27 cellular contexts compared by ENCODE assay signal in genomic region chr7:42925630-42926029, GRCh38. TPM values are rescaled to one million over a fixed set of nuclear protein-coding genes. Genes with fewer than 3 reads are reported as not detected.
DNase-seq lines count a peak whose midpoint lies in the region; ATAC-seq and TF ChIP-seq lines count a peak whose summit lies in the region.
"Had no signal": no experiment of that assay in that cellular context is flagged by ENCODE, and none has a peak within 500 bp of the region (broad histone marks: within the 10 kb centered on the region; RNA-seq: fewer than 3 reads in every experiment).

No MANE protein-coding gene starts in this region.

- no peak overlapping the region for H3K14ac ChIP-seq in neuronal stem cell (ENCODE audit: low read length)

- CTCF ChIA-PET in activated CD4-positive, alpha-beta T cell treated with anti-CD3 and anti-CD28 coated beads for 36 hours (lab: Charles Lee): interaction anchor here (1.0 to 2.5 kb wide), 2 partner anchors 16 to 19 kb away, joined by 3 to 7 read pairs; no protein-coding TSS in a partner anchor
- CTCF ChIA-PET in CD8-positive, alpha-beta T cell (lab: Charles Lee): interaction anchor here (1.1 to 1.8 kb wide), 2 partner anchors 16 to 21 kb away, joined by 3 to 9 read pairs; no protein-coding TSS in a partner anchor

- no peaks in the 10 kb centered on the region for H3K9me3 Mint-ChIP-seq in activated CD4-positive, alpha-beta T cell treated with anti-CD3 and anti-CD28 coated beads for 36 hours (ENCODE audit: low read depth)
- H3K9me3 Mint-ChIP-seq in GM23338: no peaks in the 10 kb centered on the region
- H3K9me3 Mint-ChIP-seq in activated naive CD8-positive, alpha-beta T cell (ENCODE audit: low read depth): no peaks in the 10 kb centered on the region
- no peaks in the 10 kb centered on the region for H3K9me3 Mint-ChIP-seq in CD8-positive, alpha-beta T cell
- H3K9me3 Mint-ChIP-seq: activated B cell treated with CpG ODN at 0.5 μM for 24 hours; activated T-helper 2 cell treated with anti-CD3 and anti-CD28 coated beads, Interferon-gamma antibody, Interleukin-2, Interleukin-4, amounts not matched to agents 10 μg/mL and 5 μg/mL and 100 μg/mL, durations not matched to agents 14 hours and 24 hours and 36 hours; dendritic cell treated with granulocyte-macrophage colony-stimulating factor and Interleukin-4, amounts not matched to agents 40 ng/mL and 50 ng/mL, for 4 days; naive B cell had no signal

- intact Hi-C loops in activated CD4-positive, alpha-beta T cell treated with anti-CD3 and anti-CD28 coated beads for 36 hours (cut with DNase I, micrococcal nuclease): no loop called here
- intact Hi-C loops in cardiac septum (cut with DNase I): no loop called here
- intact Hi-C loops in CD8-positive, alpha-beta T cell (cut with DNase I, micrococcal nuclease): no loop called here

- peaks cover 58% of the 10 kb centered on the region for H4K20me1 ChIP-seq in GM23338 (replicated peaks; ENCODE audit: insufficient read depth)

- H2AFZ ChIP-seq in GM23338 (no peak overlapping the region), neuronal stem cell (ENCODE audit: low read length) (no peak overlapping the region)

- ATAC-seq in activated CD4-positive, alpha-beta T cell treated with anti-CD3 and anti-CD28 coated beads for 36 hours: peak; percentile 61
- ATAC-seq in GM23338: no peak
- ATAC-seq in CD8-positive, alpha-beta T cell: no peak
- ATAC-seq: left colon had no signal

- H4K8ac ChIP-seq in neuronal stem cell (ENCODE audit: low read depth, low read length): no peak overlapping the region

- H3K79me2 ChIP-seq in GM23338 (replicated peaks; ENCODE audit: insufficient read depth): peaks cover 67% of the 10 kb centered on the region

- H3K9me3 ChIP-seq in neuronal stem cell (replicated peaks in 1 of 2; ENCODE audit: control insufficient read depth in 2 of 2, insufficient read depth in 1 of 2, low read depth in 1 of 2, low read length in 2 of 2): no peaks in the 10 kb centered on the region
- no peaks in the 10 kb centered on the region for H3K9me3 ChIP-seq in effector memory CD4-positive, alpha-beta T cell (ENCODE audit: control insufficient read depth, low read length)
- no peaks in the 10 kb centered on the region for H3K9me3 ChIP-seq in CD8-positive, alpha-beta T cell (ENCODE audit: low read length)
- H3K9me3 ChIP-seq: HAP-1, SK-N-SH, stomach, tibial nerve had no signal

- H3K27ac Mint-ChIP-seq in activated CD4-positive, alpha-beta T cell treated with anti-CD3 and anti-CD28 coated beads for 36 hours: no peak overlapping the region
- H3K27ac Mint-ChIP-seq in GM23338: no peak overlapping the region
- H3K27ac Mint-ChIP-seq in activated naive CD8-positive, alpha-beta T cell: peak overlapping the region; percentile 55
- H3K27ac Mint-ChIP-seq in CD8-positive, alpha-beta T cell: no peak overlapping the region
- H3K27ac Mint-ChIP-seq: dendritic cell treated with granulocyte-macrophage colony-stimulating factor and Interleukin-4, amounts not matched to agents 40 ng/mL and 50 ng/mL, for 4 days had no signal

- no peak overlapping the region for H3K4ac ChIP-seq in neuronal stem cell (ENCODE audit: low read length)

- H3K4me2 ChIP-seq in GM23338 (no peak overlapping the region), neuronal stem cell (ENCODE audit: insufficient read depth, low read length, poor library complexity, severe bottlenecking) (no peak overlapping the region)
- H3K4me2 ChIP-seq: SK-N-SH had no signal

- peaks cover 64% of the 10 kb centered on the region for H3K36me3 Mint-ChIP-seq in activated CD4-positive, alpha-beta T cell treated with anti-CD3 and anti-CD28 coated beads for 36 hours (ENCODE audit: low read depth)
- H3K36me3 Mint-ChIP-seq in GM23338 (ENCODE audit: low read depth): peaks cover 68% of the 10 kb centered on the region
- peaks cover 5% of the 10 kb centered on the region for H3K36me3 Mint-ChIP-seq in activated naive CD8-positive, alpha-beta T cell
- H3K36me3 Mint-ChIP-seq in CD8-positive, alpha-beta T cell: peaks cover 58% of the 10 kb centered on the region

- H3K9me2 ChIP-seq in GM23338 (ENCODE audit: insufficient read depth): no peaks in the 10 kb centered on the region
- H3K9me2 ChIP-seq: SK-N-SH had no signal

- H3K27me3 ChIP-seq in GM23338 (ENCODE audit: insufficient read depth): no peaks in the 10 kb centered on the region
- H3K27me3 ChIP-seq in neuronal stem cell (ENCODE audit: control insufficient read depth in 3 of 3, insufficient read depth in 3 of 3, low read depth in 1 of 3, low read length in 3 of 3): no peaks in the 10 kb centered on the region
- no peaks in the 10 kb centered on the region for H3K27me3 ChIP-seq in effector memory CD4-positive, alpha-beta T cell (replicated peaks; ENCODE audit: control insufficient read depth, insufficient read depth, low read length, poor library complexity, severe bottlenecking)
- no peaks in the 10 kb centered on the region for H3K27me3 ChIP-seq in CD8-positive, alpha-beta T cell (ENCODE audit: insufficient read depth, low read length)
- H3K27me3 ChIP-seq: stomach, tibial nerve had no signal

- H3K27ac ChIP-seq in GM23338 (ENCODE audit: low read depth) (0 out of 2 replicates have a peak overlapping the region, but pooled peaks have one; percentile 41), neuronal stem cell (replicated peaks; ENCODE audit: low read length) (no peak overlapping the region)
- H3K27ac ChIP-seq in effector memory CD4-positive, alpha-beta T cell (ENCODE audit: insufficient read depth, low read length, poor library complexity, severe bottlenecking): no peak overlapping the region
- no peak overlapping the region for H3K27ac ChIP-seq in CD8-positive, alpha-beta T cell (ENCODE audit: low read depth, low read length)
- H3K27ac ChIP-seq: stomach, tibial nerve had no signal

- H3K36me3 ChIP-seq in GM23338 (ENCODE audit: insufficient read depth) (peaks cover 64% of the 10 kb centered on the region), neuronal stem cell (replicated peaks in 1 of 2; ENCODE audit: control insufficient read depth in 2 of 2, insufficient read depth in 2 of 2, low read length in 2 of 2) (peaks cover 10 to 89% of the 10 kb centered on the region in 2 donors)
- H3K36me3 ChIP-seq in effector memory CD4-positive, alpha-beta T cell (ENCODE audit: control insufficient read depth, insufficient read depth, low read length): peaks cover 56% of the 10 kb centered on the region
- H3K36me3 ChIP-seq in CD8-positive, alpha-beta T cell (ENCODE audit: insufficient read depth, low read length): peaks cover 30% of the 10 kb centered on the region

- DNase-seq in activated CD4-positive, alpha-beta T cell treated with anti-CD3 and anti-CD28 coated beads for 36 hours: no peak
- DNase-seq in activated CD4-positive, alpha-beta T cell treated with anti-CD3 and anti-CD28 coated beads for 1 hour: no peak
- DNase-seq in GM23338 (ENCODE audit: low spot score) (no peak), neuronal stem cell (ENCODE audit: low spot score) (no peak), cardiac septum (ENCODE audit: low spot score) (no peak)
- DNase-seq in effector memory CD4-positive, alpha-beta T cell: no peak
- DNase-seq in CD8-positive, alpha-beta T cell: no peak
- DNase-seq: activated B cell treated with CpG ODN at 0.5 μM for 24 hours; Calu3; caudate nucleus; EL; head of caudate nucleus; left colon; MM.1S; naive B cell; NCI-H2171 treated with DMSO at 0.1 percent for 48 hours; NCI-H69; retina; RPMI8226; SK-N-SH; stimulated activated CD4-positive, alpha-beta T cell treated with anti-CD3 and anti-CD28 coated beads, Interleukin-4, amount 100 ng/mL, for 24 hours; stomach had no signal

- TF ChIP-seq CTCF in GM23338 (conservative IDR thresholded peaks at IDR 0.05; ENCODE audit: low read depth in 2 of 2): no peak
- TF ChIP-seq CTCF in CD8-positive, alpha-beta T cell (IDR thresholded peaks at IDR 0.05): no peak

- H3K4me3 ChIP-seq in GM23338 (no peak overlapping the region), neuronal stem cell (ENCODE audit: low read length in 2 of 2) (no peak overlapping the region)
- no peak overlapping the region for H3K4me3 ChIP-seq in effector memory CD4-positive, alpha-beta T cell (ENCODE audit: insufficient read depth, low read depth, low read length, poor library complexity, severe bottlenecking)
- no peak overlapping the region for H3K4me3 ChIP-seq in CD8-positive, alpha-beta T cell (ENCODE audit: low read depth, low read length)
- H3K4me3 ChIP-seq: HAP-1, stomach, tibial nerve had no signal

- H3K4me1 Mint-ChIP-seq in activated CD4-positive, alpha-beta T cell treated with anti-CD3 and anti-CD28 coated beads for 36 hours: peaks cover 68% of the 10 kb centered on the region
- H3K4me1 Mint-ChIP-seq in GM23338: peaks cover 14% of the 10 kb centered on the region; the same call in 2 of the 3 replicates
- H3K4me1 Mint-ChIP-seq in activated naive CD8-positive, alpha-beta T cell (ENCODE audit: low read depth): peaks cover 53% of the 10 kb centered on the region
- peaks cover 56% of the 10 kb centered on the region for H3K4me1 Mint-ChIP-seq in CD8-positive, alpha-beta T cell (ENCODE audit: low read depth)

- no peak overlapping the region for H3K4me3 Mint-ChIP-seq in activated CD4-positive, alpha-beta T cell treated with anti-CD3 and anti-CD28 coated beads for 36 hours
- H3K4me3 Mint-ChIP-seq in GM23338: no peak overlapping the region
- H3K4me3 Mint-ChIP-seq in activated naive CD8-positive, alpha-beta T cell: no peak overlapping the region
- no peak overlapping the region for H3K4me3 Mint-ChIP-seq in CD8-positive, alpha-beta T cell
- H3K4me3 Mint-ChIP-seq: activated B cell treated with CpG ODN at 0.5 μM for 24 hours; dendritic cell treated with granulocyte-macrophage colony-stimulating factor and Interleukin-4, amounts not matched to agents 40 ng/mL and 50 ng/mL, for 4 days had no signal

- peaks cover 2% of the 10 kb centered on the region for H3K79me1 ChIP-seq in neuronal stem cell (ENCODE audit: low read depth, low read length)

- no peak overlapping the region for H2BK5ac ChIP-seq in neuronal stem cell (ENCODE audit: low read length)

- no CpG with 5 or more reads among the region's 1 CpG for WGBS in neuronal stem cell (ENCODE audit: extremely low coverage in 2 of 2, insufficient read length in 2 of 2, insufficient replicate concordance in 1 of 2), 2 donors

- H3K27me3 Mint-ChIP-seq in activated CD4-positive, alpha-beta T cell treated with anti-CD3 and anti-CD28 coated beads for 36 hours: no peaks in the 10 kb centered on the region
- H3K27me3 Mint-ChIP-seq in GM23338 (ENCODE audit: insufficient read depth, low read depth, poor library complexity): peaks cover 2% of the 10 kb centered on the region
- no peaks in the 10 kb centered on the region for H3K27me3 Mint-ChIP-seq in activated naive CD8-positive, alpha-beta T cell
- H3K27me3 Mint-ChIP-seq in CD8-positive, alpha-beta T cell (ENCODE audit: low read depth): no peaks in the 10 kb centered on the region
- H3K27me3 Mint-ChIP-seq: activated B cell treated with CpG ODN at 0.5 μM for 24 hours; dendritic cell treated with granulocyte-macrophage colony-stimulating factor and Interleukin-4, amounts not matched to agents 40 ng/mL and 50 ng/mL, for 4 days; naive B cell had no signal

- H2AK5ac ChIP-seq in neuronal stem cell (ENCODE audit: low read depth, low read length): no peak overlapping the region

- peak overlapping the region; percentile 55 for H3K9ac ChIP-seq in neuronal stem cell (ENCODE audit: low read depth, low read length, poor library complexity)
- H3K9ac ChIP-seq: SK-N-SH had no signal

- H3K23ac ChIP-seq in neuronal stem cell (ENCODE audit: low read depth, low read length, poor library complexity): no peak overlapping the region

- H4K91ac ChIP-seq in neuronal stem cell (ENCODE audit: low read depth, low read length, poor library complexity): no peak overlapping the region

- no peak overlapping the region for H2BK12ac ChIP-seq in neuronal stem cell (ENCODE audit: low read length)

- H3K4me1 ChIP-seq in GM23338 (ENCODE audit: insufficient read depth): peaks cover 5% of the 10 kb centered on the region
- peaks cover 2% of the 10 kb centered on the region in 2 donors for H3K4me1 ChIP-seq in neuronal stem cell (ENCODE audit: control insufficient read depth in 2 of 2, insufficient read depth in 1 of 2, low read depth in 1 of 2, low read length in 2 of 2)
- H3K4me1 ChIP-seq in effector memory CD4-positive, alpha-beta T cell (ENCODE audit: control insufficient read depth, insufficient read depth, low read length, poor library complexity, severe bottlenecking): peaks cover 13% of the 10 kb centered on the region
- H3K4me1 ChIP-seq in CD8-positive, alpha-beta T cell (ENCODE audit: insufficient read depth, low read length): peaks cover 29% of the 10 kb centered on the region

- no peak overlapping the region for H2BK15ac ChIP-seq in neuronal stem cell (ENCODE audit: low read length)

- no peaks in the 10 kb centered on the region for H3F3A ChIP-seq in GM23338 (replicated peaks; ENCODE audit: low read depth)

- POLR2A ChIA-PET in activated CD4-positive, alpha-beta T cell treated with anti-CD3 and anti-CD28 coated beads for 36 hours (lab: Charles Lee): no interaction called here
- POLR2A ChIA-PET in CD8-positive, alpha-beta T cell (lab: Charles Lee): interaction anchor here (0.8 kb wide), 1 partner anchor 10 kb away, joined by 3 read pairs; no protein-coding TSS in a partner anchor

- no peak overlapping the region for H3K18ac ChIP-seq in neuronal stem cell (ENCODE audit: low read length)

- H2BK120ac ChIP-seq in neuronal stem cell (ENCODE audit: low read depth, low read length): no peak overlapping the region

RNA-seq across cellular contexts. Expression of gene PSMA2, which starts 6.3 kb away (rescaled TPM):
- 100 to 1,000 TPM; 109 to 217 TPM for total RNA-seq in activated CD4-positive, alpha-beta T cell treated with anti-CD3 and anti-CD28 coated beads for 36 hours
- total RNA-seq in GM23338 (2014; rRNA removed; shearing (Covaris generic)): 178 and 214 TPM in 2 replicates
- polyA plus RNA-seq in GM23338 (2016; fragmentation: Nextera tagmentation; extraction: Ambion mirVana): 609 and 678 TPM in 2 replicates
- polyA plus RNA-seq in neuronal stem cell (2013, experiment 1 of 2): 224 TPM
- polyA plus RNA-seq in neuronal stem cell (2013, experiment 2 of 2): 232 TPM
- total RNA-seq in cardiac septum: 64.8 TPM
- 10 to 100 TPM; 43.6 to 47.9 TPM for total RNA-seq in CD8-positive, alpha-beta T cell

RNA-seq across cellular contexts. Expression of gene MRPL32, which starts 6.5 kb away (rescaled TPM):
- total RNA-seq in activated CD4-positive, alpha-beta T cell treated with anti-CD3 and anti-CD28 coated beads for 36 hours: 10 to 100 TPM; 74.7 to 75.5 TPM
- total RNA-seq in GM23338 (2014; rRNA removed; shearing (Covaris generic)): 93.4 and 93.6 TPM in 2 replicates
- polyA plus RNA-seq in GM23338 (2016; fragmentation: Nextera tagmentation; extraction: Ambion mirVana): 303 and 310 TPM in 2 replicates
- polyA plus RNA-seq in neuronal stem cell (2013, experiment 1 of 2): 96.2 TPM
- polyA plus RNA-seq in neuronal stem cell (2013, experiment 2 of 2): 101 TPM
- total RNA-seq in cardiac septum: 51.3 TPM
- 10 to 100 TPM; 64.9 to 65.1 TPM for total RNA-seq in CD8-positive, alpha-beta T cell

RNA-seq across cellular contexts. Expression of gene C7orf25, which starts 13.8 kb away (rescaled TPM):
- 1 to 10 TPM; 2.7 to 5.4 TPM for total RNA-seq in activated CD4-positive, alpha-beta T cell treated with anti-CD3 and anti-CD28 coated beads for 36 hours
- 7.1 and 8.7 TPM in 2 replicates for total RNA-seq in GM23338 (2014; rRNA removed; shearing (Covaris generic))
- polyA plus RNA-seq in GM23338 (2016; fragmentation: Nextera tagmentation; extraction: Ambion mirVana): 1.2 and 1.7 TPM in 2 replicates
- 2.5 TPM for polyA plus RNA-seq in neuronal stem cell (2013, experiment 1 of 2)
- polyA plus RNA-seq in neuronal stem cell (2013, experiment 2 of 2): 2.4 TPM
- 5.2 TPM for total RNA-seq in cardiac septum
- 1 to 10 TPM; 2.1 to 2.2 TPM for total RNA-seq in CD8-positive, alpha-beta T cell
